In genomic region chr18:25927830-25928229, GRCh38 we compare ENCODE assay signal across 25 cellular contexts.
DNase-seq lines count a peak whose midpoint lies in the region; ATAC-seq and TF ChIP-seq lines count a peak whose summit lies in the region.
"Had no signal": no experiment of that assay in that cellular context is flagged by ENCODE, and none has a peak within 500 bp of the region (broad histone marks: within the 10 kb centered on the region; RNA-seq: fewer than 3 reads in every experiment).

No MANE protein-coding gene starts in this region.

- H3K27ac Mint-ChIP-seq in activated CD4-positive, alpha-beta T cell treated with anti-CD3 and anti-CD28 coated beads for 36 hours = no peak overlapping the region
- no peak overlapping the region for H3K27ac Mint-ChIP-seq in immature natural killer cell
- H3K27ac Mint-ChIP-seq: CD8-positive, alpha-beta T cell had no signal

- H3K27me3 Mint-ChIP-seq in activated CD4-positive, alpha-beta T cell treated with anti-CD3 and anti-CD28 coated beads for 36 hours = no peaks in the 10 kb centered on the region
- H3K27me3 Mint-ChIP-seq in immature natural killer cell (ENCODE audit: low read depth in 3 of 3) = peaks cover 0 to 8% (median 0%) of the 10 kb centered on the region in 3 donors

- no peak overlapping the region for H3K4me3 ChIP-seq in Panc1 (ENCODE audit: low read depth in 2 of 2, low read length in 2 of 2)
- H3K4me3 ChIP-seq in psoas muscle = no peak overlapping the region
- H3K4me3 ChIP-seq: MG63, PC-9, SK-N-MC had no signal

- H3K36me3 ChIP-seq in Panc1 (ENCODE audit: control insufficient read depth, insufficient read depth, low read length) (no peaks in the 10 kb centered on the region), psoas muscle (ENCODE audit: insufficient read depth in 1 of 2, low read depth in 1 of 2) (no peaks in the 10 kb centered on the region)
- H3K36me3 ChIP-seq: MG63 had no signal

- no peaks in the 10 kb centered on the region for H3K9me3 Mint-ChIP-seq in activated CD4-positive, alpha-beta T cell treated with anti-CD3 and anti-CD28 coated beads for 36 hours (ENCODE audit: low read depth)
- H3K9me3 Mint-ChIP-seq in immature natural killer cell = no peaks in the 10 kb centered on the region
- H3K9me3 Mint-ChIP-seq: CD8-positive, alpha-beta T cell had no signal

- 71 to 76% (median 72%) methylated on average over 2 of the region's 2 CpGs for WGBS in psoas muscle, 3 donors

- POLR2A ChIA-PET in activated CD4-positive, alpha-beta T cell treated with anti-CD3 and anti-CD28 coated beads for 36 hours (lab: Charles Lee) = no interaction called here
- POLR2A ChIA-PET in Panc1 (lab: Charles Lee) = no interaction called here

- H3K4me1 ChIP-seq in Panc1 (ENCODE audit: control insufficient read depth, insufficient read depth, low read length) = no peaks in the 10 kb centered on the region
- no peaks in the 10 kb centered on the region for H3K4me1 ChIP-seq in psoas muscle

- DNase-seq in activated CD4-positive, alpha-beta T cell treated with anti-CD3 and anti-CD28 coated beads for 36 hours = no peak
- no peak for DNase-seq in activated CD4-positive, alpha-beta T cell treated with anti-CD3 and anti-CD28 coated beads for 4 hours
- DNase-seq in Panc1 (ENCODE audit: low read depth, low spot score) (no peak), psoas muscle (no peak), NOMO-1 treated with dmso at 0.1 percent for 144 hours (lab: John Stamatoyannopoulos, UW; ENCODE audit: unreplicated experiment) (no peak), ureter (ENCODE audit: low spot score) (no peak), immature natural killer cell (no peak)
- DNase-seq: ACHN; C1 segment of cervical spinal cord; CD8-positive, alpha-beta T cell; DMS153; IMR-90; Kasumi-1; MG63; NCI-H1048; NCI-H1417 treated with DMSO at 0.1 percent for 48 hours; NCI-H187; NCI-H446; NCI-H526; PC-9; SHP77 treated with DMSO at 0.1 percent for 48 hours had no signal

- TF ChIP-seq CTCF in Panc1 (IDR thresholded peaks at IDR 0.05) (0 out of 2 replicates have a peak, but pooled peaks have one; percentile 4), psoas muscle (IDR thresholded peaks at IDR 0.05) (no peak)

- intact Hi-C loops in activated CD4-positive, alpha-beta T cell treated with anti-CD3 and anti-CD28 coated beads for 36 hours (cut with DNase I, micrococcal nuclease) = loop anchor here in 1 of 2 experiments (10.0 kb wide), 1 partner anchor 407 kb away; no protein-coding TSS in a partner anchor
- intact Hi-C loops in Panc1 (cut with micrococcal nuclease; ENCODE audit: unreplicated experiment) = no loop called here
- intact Hi-C loops in psoas muscle (cut with DNase I) = no loop called here

- H3K36me3 Mint-ChIP-seq in activated CD4-positive, alpha-beta T cell treated with anti-CD3 and anti-CD28 coated beads for 36 hours (ENCODE audit: low read depth) = no peaks in the 10 kb centered on the region
- no peaks in the 10 kb centered on the region for H3K36me3 Mint-ChIP-seq in immature natural killer cell
- H3K36me3 Mint-ChIP-seq: CD8-positive, alpha-beta T cell had no signal

- CTCF ChIA-PET in activated CD4-positive, alpha-beta T cell treated with anti-CD3 and anti-CD28 coated beads for 36 hours (lab: Charles Lee) = interaction anchor here (1.6 kb wide), 1 partner anchor 10 kb away, joined by 4 read pairs; no protein-coding TSS in a partner anchor
- CTCF ChIA-PET in Panc1 (lab: Charles Lee) = no interaction called here

- ATAC-seq in activated CD4-positive, alpha-beta T cell treated with anti-CD3 and anti-CD28 coated beads for 36 hours = peak; percentile 16
- ATAC-seq in HG03280 (IDR thresholded peaks at IDR 0.05; ENCODE audit: unreplicated experiment) (peak; percentile 58), Panc1 (no peak), psoas muscle (no peak)
- ATAC-seq: CD8-positive, alpha-beta T cell had no signal

- H3K27ac ChIP-seq in Panc1 (ENCODE audit: low read length) (no peak overlapping the region), psoas muscle (no peak overlapping the region)
- H3K27ac ChIP-seq: 22Rv1, PC-9, RWPE1, SK-N-MC had no signal

- no peaks in the 10 kb centered on the region for H3K4me1 Mint-ChIP-seq in activated CD4-positive, alpha-beta T cell treated with anti-CD3 and anti-CD28 coated beads for 36 hours
- H3K4me1 Mint-ChIP-seq in immature natural killer cell = no peaks in the 10 kb centered on the region

- H3K27me3 ChIP-seq in Panc1 (ENCODE audit: control insufficient read depth, insufficient read depth, low read length) = peaks cover 2% of the 10 kb centered on the region; the same call in 1 of the 2 replicates
- H3K27me3 ChIP-seq in psoas muscle (ENCODE audit: insufficient read depth in 3 of 3, low read length in 2 of 3) = no peaks in the 10 kb centered on the region
- H3K27me3 ChIP-seq: MG63 had no signal

- in situ Hi-C loops in Panc1 (cut with HindIII; ENCODE audit: low pct_unique_long_range_greater_than_20kb, low sequenced_read_pairs) = no loop called here

- no peak overlapping the region for H3K4me3 Mint-ChIP-seq in activated CD4-positive, alpha-beta T cell treated with anti-CD3 and anti-CD28 coated beads for 36 hours
- H3K4me3 Mint-ChIP-seq in immature natural killer cell = no peak overlapping the region
- H3K4me3 Mint-ChIP-seq: CD8-positive, alpha-beta T cell had no signal

- H3K9me3 ChIP-seq in Panc1 (ENCODE audit: control insufficient read depth, insufficient read depth, low read depth, low read length) (no peaks in the 10 kb centered on the region), psoas muscle (no peaks in the 10 kb centered on the region)
- H3K9me3 ChIP-seq: MG63 had no signal

- no TSS peak for BruUV-seq in Panc1 (replicated peaks; lab: Mats Ljungman, UMichigan)

Comparison
In these comparisons a context has a peak if more than half of its experiments do, and no peak if none do; other contexts are left out.
1. ATAC-seq: peak in activated CD4-positive, alpha-beta T cell treated with anti-CD3 and anti-CD28 coated beads for 36 hours (single experiment) and HG03280 (single experiment); none in Panc1 (single experiment) and psoas muscle (0 of 4).